Comparison of ENCODE assay signal across 8 cellular contexts in the genomic region with DNA sequence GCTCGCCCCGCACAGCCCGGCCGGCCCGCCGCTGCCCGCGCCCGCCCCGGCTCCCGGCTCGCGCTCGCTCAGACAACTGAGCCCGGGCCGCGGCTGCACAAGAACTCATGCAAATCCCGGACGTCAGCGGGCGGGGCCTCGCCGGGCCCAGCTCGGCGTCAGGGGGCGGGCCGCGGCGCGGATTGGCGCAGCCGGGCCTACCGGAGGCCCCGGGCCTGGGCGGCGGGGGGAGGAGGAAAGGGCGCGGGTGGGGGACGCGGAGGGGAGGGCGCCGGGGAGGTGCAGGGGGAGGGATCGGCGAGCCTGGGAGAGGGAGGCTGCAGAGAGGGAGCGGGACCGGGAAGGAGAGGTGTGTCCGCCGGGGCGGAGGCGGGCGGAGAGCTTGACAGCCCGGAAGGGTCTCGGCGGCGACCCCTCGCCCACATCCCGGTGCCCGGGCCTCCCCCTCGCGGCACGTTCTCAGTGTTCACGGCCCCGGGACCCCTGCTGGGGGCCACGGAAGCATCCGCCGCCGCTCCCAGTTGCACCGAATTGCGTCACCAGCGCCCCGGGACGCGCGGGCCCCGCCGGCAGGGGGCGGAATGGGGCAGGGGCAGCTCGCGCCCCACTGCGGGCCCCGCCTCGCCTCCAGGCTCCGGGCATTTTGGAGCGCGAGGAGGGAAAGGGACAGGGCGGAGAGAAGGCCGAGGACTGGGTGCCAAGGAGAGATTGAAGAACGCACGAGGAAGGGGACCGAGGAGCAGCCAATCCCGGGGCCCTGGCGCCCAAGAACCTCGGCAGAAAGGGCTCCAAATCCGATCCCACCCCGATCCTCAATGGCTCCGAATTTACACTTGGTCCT. TPM values are rescaled to one million over a fixed set of nuclear protein-coding genes. Genes with fewer than 3 reads are reported as not detected.
A peak's percentile ranks its signal among the peaks of the same experiment; 100 is the strongest.
DNase-seq lines count a peak whose midpoint lies in the region; ATAC-seq and TF ChIP-seq lines count a peak whose summit lies in the region.

Gene CBX4, minus strand, starts transcription at position 78 of the 841 bp plus-strand sequence. CDS start 189 bp downstream, outside the sequence.

- no peak within 1 kb of the TSS for H2BK120ac ChIP-seq in mesendoderm (ENCODE audit: low read depth, low read length)

- ATAC-seq in GM19452 (IDR thresholded peaks at IDR 0.05; ENCODE audit: unreplicated experiment), result peak; percentile 62
- peak; percentile 72 for ATAC-seq in effector memory CD8-positive, alpha-beta T cell (replicated peaks)

- WGBS in mesendoderm (ENCODE audit: extremely low coverage, insufficient coverage, low lambda C conversion rate), result no CpG with 5 or more reads among the region's 96 CpGs

- no peaks in the 10 kb centered on the region for H3K79me1 ChIP-seq in mesendoderm (ENCODE audit: low read length)

- peak within 1 kb of the TSS; percentile 94 to 95 for H3K4me3 Mint-ChIP-seq in CD14-positive monocyte
- H3K4me3 Mint-ChIP-seq in effector memory CD8-positive, alpha-beta T cell, result peak within 1 kb of the TSS; percentile 93 to 97

- H3K27ac Mint-ChIP-seq in CD14-positive monocyte, result peak within 1 kb of the TSS; percentile 91 to 98 (median 95)
- H3K27ac Mint-ChIP-seq in effector memory CD8-positive, alpha-beta T cell, result peak within 1 kb of the TSS; percentile 97

- H3K4me1 ChIP-seq in mesendoderm (ENCODE audit: control insufficient read depth, low read depth, low read length), result peaks cover 13% of the 10 kb centered on the region

- no peak within 1 kb of the TSS for H4K5ac ChIP-seq in mesendoderm (ENCODE audit: low read length)

- H2BK15ac ChIP-seq in mesendoderm (replicated peaks; ENCODE audit: low read depth), result no peak within 1 kb of the TSS

- H3K27ac ChIP-seq in mesendoderm (ENCODE audit: low read depth, low read length), result peak within 1 kb of the TSS; percentile 65

- no peak within 1 kb of the TSS for H3K23ac ChIP-seq in mesendoderm (ENCODE audit: low read length)

- H2AK5ac ChIP-seq in mesendoderm (ENCODE audit: low read length), result no peak within 1 kb of the TSS

- no peaks in the 10 kb centered on the region for H3K36me3 ChIP-seq in mesendoderm (ENCODE audit: control insufficient read depth, insufficient read depth, low read length)

- no peaks in the 10 kb centered on the region for H3K79me2 ChIP-seq in mesendoderm (ENCODE audit: control insufficient read depth, insufficient read depth, low read length)

- peak within 1 kb of the TSS; percentile 57 for H3K18ac ChIP-seq in mesendoderm (ENCODE audit: low read length)

- no peak within 1 kb of the TSS for H2BK5ac ChIP-seq in mesendoderm (ENCODE audit: low read length)

- H3K56ac ChIP-seq in mesendoderm (ENCODE audit: low read length), result peak within 1 kb of the TSS; percentile 73

- peak within 1 kb of the TSS; percentile 57 for H3K4me3 ChIP-seq in mesendoderm (ENCODE audit: low read length)

- H3K4me1 Mint-ChIP-seq in CD14-positive monocyte, result peaks cover 52% of the 10 kb centered on the region
- H3K4me1 Mint-ChIP-seq in effector memory CD8-positive, alpha-beta T cell (ENCODE audit: low read depth in 2 of 2), result peaks cover 29 to 34% of the 10 kb centered on the region in 2 donors

- H4K8ac ChIP-seq in mesendoderm (ENCODE audit: low read depth, low read length), result no peak within 1 kb of the TSS

- peaks cover 17% of the 10 kb centered on the region in 2 donors for H3K36me3 Mint-ChIP-seq in CD14-positive monocyte
- H3K36me3 Mint-ChIP-seq in effector memory CD8-positive, alpha-beta T cell (ENCODE audit: insufficient read depth), result peaks cover 54% of the 10 kb centered on the region

- peak; percentile 78 for TF ChIP-seq CTCF in CD14-positive monocyte (IDR thresholded peaks at IDR 0.05)

- peaks cover 2 to 37% (median 16%) of the 10 kb centered on the region in 7 donors for H3K9me3 Mint-ChIP-seq in CD14-positive monocyte
- H3K9me3 Mint-ChIP-seq in effector memory CD8-positive, alpha-beta T cell, result no peaks in the 10 kb centered on the region

- H3K4ac ChIP-seq in mesendoderm (ENCODE audit: low read depth, low read length), result no peak within 1 kb of the TSS

- peak within 1 kb of the TSS; percentile 60 for H3K9ac ChIP-seq in mesendoderm (ENCODE audit: low read length)

- H3K27me3 Mint-ChIP-seq in CD14-positive monocyte (ENCODE audit: low read depth in 3 of 3), result peaks cover 41 to 49% (median 42%) of the 10 kb centered on the region in 3 donors
- H3K27me3 Mint-ChIP-seq in effector memory CD8-positive, alpha-beta T cell, result peaks cover 24 to 38% of the 10 kb centered on the region in 2 donors

- H3K4me2 ChIP-seq in mesendoderm (ENCODE audit: low read length), result peak within 1 kb of the TSS; percentile 99

- intact Hi-C loops in CD14-positive monocyte (cut with micrococcal nuclease), result loop anchor here in 1 of 2 donors (2.0 kb wide), 1 partner anchor 41 kb away; no protein-coding TSS in a partner anchor

- H3K27me3 ChIP-seq in mesendoderm (ENCODE audit: insufficient read depth, low read length, poor library complexity), result peaks cover 48% of the 10 kb centered on the region

- peak; percentile 88 for DNase-seq in CD14-positive monocyte (ENCODE audit: low spot score)
- DNase-seq in HT1080 (ENCODE audit: low read depth), result peak; percentile 81
- DNase-seq in NOMO-1 (lab: John Stamatoyannopoulos, UW; ENCODE audit: unreplicated experiment in 2 of 2), result peak; percentile 85 to 97
- DNase-seq in activated CD8-positive, alpha-beta memory T cell treated with anti-CD3 and anti-CD28 coated beads for 4 hours (ENCODE audit: low read depth in 2 of 2), result peak; percentile 80 to 82
- peak; percentile 77 to 84 (median 83) for DNase-seq in effector memory CD8-positive, alpha-beta T cell
- peak; percentile 92 for DNase-seq in mesendoderm
- peak; percentile 88 for DNase-seq in stimulated activated CD8-positive, alpha-beta memory T cell treated with anti-CD3 and anti-CD28 coated beads, Interleukin-12 subunit alpha, Interleukin-12 subunit beta, amount 100 ng/mL, for 4 hours (ENCODE audit: low read depth)

RNA-seq across cellular contexts. Expression of gene CBX4, which starts in this region (rescaled TPM):
- 1 to 10 TPM; 1.4 to 3.6 TPM for polyA plus RNA-seq in CD14-positive monocyte
- 29.2 and 33.0 TPM in 2 replicates for total RNA-seq in HT1080 (2014; rRNA removed; shearing (Covaris generic))
- 20.7 TPM in 2 replicates for polyA plus RNA-seq in HT1080 (2015; cell fraction: cytosol; rRNA removed)
- polyA plus RNA-seq in HT1080 (2015; cell fraction: nucleus; rRNA removed), result 27.4 and 29.8 TPM in 2 replicates
- polyA plus RNA-seq in mesendoderm (2013, experiment 1 of 2), result 3.7 TPM
- 3.6 TPM for polyA plus RNA-seq in mesendoderm (2013, experiment 2 of 2)

Comparison
In these comparisons a context has a peak if more than half of its experiments do, and no peak if none do; other contexts are left out.
1. Peak in every context shown above with its lines: DNase-seq, ATAC-seq, H3K4me3 ChIP-seq and H3K27ac ChIP-seq.